ENCODE assay signal across 8 cellular contexts in genomic region chrX:68571292-68572256, GRCh38.
DNase-seq lines count a peak whose midpoint lies in the region; ATAC-seq and TF ChIP-seq lines count a peak whose summit lies in the region.
"Had no signal": no experiment of that assay in that cellular context is flagged by ENCODE, and none has a peak within 500 bp of the region (broad histone marks: within the 10 kb centered on the region; RNA-seq: fewer than 3 reads in every experiment).

No MANE protein-coding gene starts in this region.

- no peak for TF ChIP-seq CTCF in HCT116 (IDR thresholded peaks at IDR 0.05 in 2 of 3, conservative IDR thresholded peaks at IDR 0.05 in 1 of 3; ENCODE audit: borderline replicate concordance in 1 of 3, insufficient read depth in 1 of 3, low read depth in 2 of 3, low read length in 2 of 3)

- H3K9ac ChIP-seq in HCT116 (ENCODE audit: low read length), result no peak overlapping the region

- H3K4me3 ChIP-seq in HCT116 (replicated peaks in 1 of 2; ENCODE audit: low read depth in 1 of 2, low read length in 2 of 2) (peak overlapping the region in 1 of 2 experiments; percentile 33; a peak in 1 of 4 replicates), MG63 (no peak overlapping the region)

- H3K79me2 ChIP-seq in HCT116 (ENCODE audit: insufficient read depth, low read length), result no peaks in the 10 kb centered on the region

- no peaks in the 10 kb centered on the region for H3K36me3 ChIP-seq in HCT116 (ENCODE audit: control insufficient read depth in 1 of 2, insufficient read depth in 2 of 2, low read length in 2 of 2)
- no peaks in the 10 kb centered on the region for H3K36me3 ChIP-seq in MG63

- intact Hi-C loops in HCT116 (cut with micrococcal nuclease), result no loop called here
- intact Hi-C loops in posterior vena cava (cut with DNase I), result no loop called here

- no peaks in the 10 kb centered on the region for H3K9me2 ChIP-seq in HCT116 (ENCODE audit: insufficient read depth)

- H3K27ac ChIP-seq in HCT116 (ENCODE audit: low read depth, low read length), result no peak overlapping the region
- H3K27ac ChIP-seq: VCaP had no signal

- ATAC-seq in GM18861 (IDR thresholded peaks at IDR 0.05; ENCODE audit: unreplicated experiment), result peak; percentile 85
- ATAC-seq in HCT116, result peak; percentile 92

- peak overlapping the region; percentile 63 for H3K4me2 ChIP-seq in HCT116 (ENCODE audit: low read length)

- peak overlapping the region; percentile 61 for H2AFZ ChIP-seq in HCT116 (ENCODE audit: low read depth, low read length, poor library complexity, severe bottlenecking)

- H3K9me3 ChIP-seq in HCT116 (ENCODE audit: control insufficient read depth in 1 of 2, insufficient read depth in 1 of 2, low read depth in 1 of 2, low read length in 2 of 2) (no peaks in the 10 kb centered on the region), MG63 (no peaks in the 10 kb centered on the region)

- no peaks in the 10 kb centered on the region for H4K20me1 ChIP-seq in HCT116 (ENCODE audit: insufficient read depth)

- TF ChIP-seq RAD21 in HCT116 (IDR thresholded peaks at IDR 0.05; ENCODE audit: low read depth), result no peak

- POLR2A ChIA-PET in HCT116 (lab: Charles Lee), result no interaction called here

- no TSS peak for BruUV-seq in HCT116 (replicated peaks; lab: Mats Ljungman, UMichigan)

- H3K4me1 ChIP-seq in HCT116 (ENCODE audit: control insufficient read depth in 1 of 2, insufficient read depth in 2 of 2, low read length in 2 of 2), result peaks cover 4 to 25% of the 10 kb centered on the region in 2 experiments; a peak in 3 of 4 replicates

- no peak for TF ChIP-seq POLR2A in HCT116 (IDR thresholded peaks at IDR 0.05; ENCODE audit: borderline replicate concordance, extremely low read depth, insufficient read depth, insufficient read length)

- H3K27me3 ChIP-seq in HCT116 (ENCODE audit: insufficient read depth, low read length) (no peaks in the 10 kb centered on the region), MG63 (no peaks in the 10 kb centered on the region)

- RAD21 ChIA-PET in HCT116 (lab: Charles Lee; ENCODE audit: low non-redundant PET in 1 of 2, low total read pairs in 2 of 2, uncharacterized antibody in 2 of 2, unreplicated experiment in 2 of 2), result no interaction called here

- DNase-seq in HCT116 (ENCODE audit: low read depth, low spot score) (peak; percentile 45), MG63 (peak; percentile 1), fibroblast of gingiva (ENCODE audit: low read depth) (peak; percentile 2), posterior vena cava (ENCODE audit: low spot score) (no peak), NCI-H1436 treated with DMSO at 0.1 percent for 48 hours (lab: John Stamatoyannopoulos, UW) (no peak), NCI-H748 (lab: John Stamatoyannopoulos, UW; ENCODE audit: unreplicated experiment) (no peak)

- CTCF ChIA-PET in HCT116 (lab: Charles Lee), result no interaction called here

TF ChIP-seq in HCT116, 20 proteins besides CTCF, POLR2A, EP300 and RAD21:
- TF ChIP-seq ZNF274 (IDR thresholded peaks at IDR 0.05; ENCODE audit: low read depth, low read length) (no peak), FOSL1 (IDR thresholded peaks at IDR 0.05; ENCODE audit: low read depth) (peak; percentile 78), JUND (IDR thresholded peaks at IDR 0.05) (peak; percentile 70), CBX3 (IDR thresholded peaks at IDR 0.05; ENCODE audit: low read depth) (peak; percentile 47; the same call in 1 of the 2 replicates), SP1 (IDR thresholded peaks at IDR 0.05; ENCODE audit: low read depth) (peak; percentile 25; the same call in 1 of the 2 replicates), EZH2phosphoT487 (IDR thresholded peaks at IDR 0.05; ENCODE audit: borderline replicate concordance) (no peak), ZFX (IDR thresholded peaks at IDR 0.05) (no peak)

Comparison
In these comparisons a context has a peak if more than half of its experiments do, and no peak if none do; other contexts are left out.
1. DNase-seq: peak in HCT116 (single experiment), MG63 (single experiment) and fibroblast of gingiva (single experiment); none in posterior vena cava (single experiment), NCI-H1436 treated with DMSO at 0.1 percent for 48 hours (single experiment) and NCI-H748 (single experiment).